Comparison of ENCODE assay signal across 3 cellular contexts in genomic region chr1:119811985-119812557, GRCh38.
TF ChIP-seq lines count a peak whose summit lies in the region.

No MANE protein-coding gene starts in this region.

TF ChIP-seq in liver, 16 proteins besides CTCF, POLR2A, EP300 and RAD21:
- TF ChIP-seq TAF1 (conservative IDR thresholded peaks at IDR 0.05): no peak
- TF ChIP-seq NR2F2 (IDR thresholded peaks at IDR 0.05): no peak
- TF ChIP-seq GABPA (IDR thresholded peaks at IDR 0.05 in 1 of 2, conservative IDR thresholded peaks at IDR 0.05 in 1 of 2): no peak
- peak; percentile 54 for TF ChIP-seq HNF4G (IDR thresholded peaks at IDR 0.05)
- no peak for TF ChIP-seq FOXA2 (IDR thresholded peaks at IDR 0.05)
- TF ChIP-seq JUND (IDR thresholded peaks at IDR 0.05): peak in 1 of 2 donors; percentile 45
- peak; percentile 52 for TF ChIP-seq SP1 (IDR thresholded peaks at IDR 0.05)
- TF ChIP-seq YY1 (IDR thresholded peaks at IDR 0.05): peak; percentile 41
- TF ChIP-seq, protein P1, sequence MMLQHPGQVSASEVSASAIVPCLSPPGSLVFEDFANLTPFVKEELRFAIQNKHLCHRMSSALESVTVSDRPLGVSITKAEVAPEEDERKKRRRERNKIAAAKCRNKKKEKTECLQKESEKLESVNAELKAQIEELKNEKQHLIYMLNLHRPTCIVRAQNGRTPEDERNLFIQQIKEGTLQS (IDR thresholded peaks at IDR 0.05): no peak
- peak; percentile 91 to 95 for TF ChIP-seq HNF4A (conservative IDR thresholded peaks at IDR 0.05)
- TF ChIP-seq REST (IDR thresholded peaks at IDR 0.05): no peak
- TF ChIP-seq RXRA (IDR thresholded peaks at IDR 0.05): peak; percentile 39 to 52
- TF ChIP-seq FOXA1 (IDR thresholded peaks at IDR 0.05): no peak
- TF ChIP-seq EGR1 (IDR thresholded peaks at IDR 0.05; ENCODE audit: low read depth in 2 of 2): no peak
- TF ChIP-seq, protein P2, sequence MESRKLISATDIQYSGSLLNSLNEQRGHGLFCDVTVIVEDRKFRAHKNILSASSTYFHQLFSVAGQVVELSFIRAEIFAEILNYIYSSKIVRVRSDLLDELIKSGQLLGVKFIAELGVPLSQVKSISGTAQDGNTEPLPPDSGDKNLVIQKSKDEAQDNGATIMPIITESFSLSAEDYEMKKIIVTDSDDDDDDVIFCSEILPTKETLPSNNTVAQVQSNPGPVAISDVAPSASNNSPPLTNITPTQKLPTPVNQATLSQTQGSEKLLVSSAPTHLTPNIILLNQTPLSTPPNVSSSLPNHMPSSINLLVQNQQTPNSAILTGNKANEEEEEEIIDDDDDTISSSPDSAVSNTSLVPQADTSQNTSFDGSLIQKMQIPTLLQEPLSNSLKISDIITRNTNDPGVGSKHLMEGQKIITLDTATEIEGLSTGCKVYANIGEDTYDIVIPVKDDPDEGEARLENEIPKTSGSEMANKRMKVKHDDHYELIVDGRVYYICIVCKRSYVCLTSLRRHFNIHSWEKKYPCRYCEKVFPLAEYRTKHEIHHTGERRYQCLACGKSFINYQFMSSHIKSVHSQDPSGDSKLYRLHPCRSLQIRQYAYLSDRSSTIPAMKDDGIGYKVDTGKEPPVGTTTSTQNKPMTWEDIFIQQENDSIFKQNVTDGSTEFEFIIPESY (IDR thresholded peaks at IDR 0.05): peak; percentile 18
- TF ChIP-seq, protein P3, sequence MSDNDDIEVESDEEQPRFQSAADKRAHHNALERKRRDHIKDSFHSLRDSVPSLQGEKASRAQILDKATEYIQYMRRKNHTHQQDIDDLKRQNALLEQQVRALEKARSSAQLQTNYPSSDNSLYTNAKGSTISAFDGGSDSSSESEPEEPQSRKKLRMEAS (IDR thresholded peaks at IDR 0.05): no peak

TF ChIP-seq in HepG2, 621 proteins besides CTCF, POLR2A, EP300 and RAD21:
- TF ChIP-seq MXD4 (CRISPR knock-in tag; IDR thresholded peaks at IDR 0.05) (no peak), ZNF354B (CRISPR knock-in tag; IDR thresholded peaks at IDR 0.05) (no peak), ZKSCAN5 (CRISPR knock-in tag; IDR thresholded peaks at IDR 0.05) (no peak), PCBP1 (IDR thresholded peaks at IDR 0.05; ENCODE audit: borderline replicate concordance, low read depth, low read length) (no peak), TFAP4 (IDR thresholded peaks at IDR 0.05; ENCODE audit: borderline replicate concordance, low read depth) (no peak), ZNF75D (CRISPR knock-in tag; IDR thresholded peaks at IDR 0.05; ENCODE audit: borderline replicate concordance) (no peak), MAFK (conservative IDR thresholded peaks at IDR 0.05 in 1 of 2, IDR thresholded peaks at IDR 0.05 in 1 of 2; ENCODE audit: low read length in 2 of 2) (peak in 1 of 2 experiments; percentile 13; a peak in 1 of 4 replicates)

TF ChIP-seq in SK-N-SH, 30 proteins besides CTCF, POLR2A, EP300 and RAD21:
- no peak for TF ChIP-seq RXRA (IDR thresholded peaks at IDR 0.05; ENCODE audit: borderline replicate concordance, low read depth)
- no peak for TF ChIP-seq GABPA (IDR thresholded peaks at IDR 0.05; ENCODE audit: low read depth)
- TF ChIP-seq NRF1 (IDR thresholded peaks at IDR 0.05; ENCODE audit: low read depth, low read length): no peak
- TF ChIP-seq, protein P3 (IDR thresholded peaks at IDR 0.05; ENCODE audit: low read depth): no peak
- TF ChIP-seq YY1 (IDR thresholded peaks at IDR 0.05; ENCODE audit: low read depth): no peak
- TF ChIP-seq FOXJ3 (CRISPR knock-in tag; IDR thresholded peaks at IDR 0.05): no peak
- TF ChIP-seq FOXM1 (IDR thresholded peaks at IDR 0.05; ENCODE audit: low read depth): no peak
- no peak for TF ChIP-seq FOSL2 (IDR thresholded peaks at IDR 0.05; ENCODE audit: borderline replicate concordance, low read depth)
